ENCODE assay signal across 10 cellular contexts in genomic region chr11:26522912-26523610, GRCh38. TPM values are rescaled to one million over a fixed set of nuclear protein-coding genes. Genes with fewer than 3 reads are reported as not detected.
DNase-seq lines count a peak whose midpoint lies in the region; FAIRE-seq and TF ChIP-seq lines count a peak whose summit lies in the region.
"Had no signal": no experiment of that assay in that cellular context is flagged by ENCODE, and none has a peak within 500 bp of the region (broad histone marks: within the 10 kb centered on the region; RNA-seq: fewer than 3 reads in every experiment).

No MANE protein-coding gene starts in this region.

- peak; percentile 0 for DNase-seq in NCI-H345 (lab: John Stamatoyannopoulos, UW)
- DNase-seq in NCI-H345 treated with DMSO at 0.1 percent for 48 hours (lab: John Stamatoyannopoulos, UW; ENCODE audit: unreplicated experiment): no peak
- DNase-seq in NCI-H1105 treated with DMSO at 0.1 percent for 48 hours (lab: John Stamatoyannopoulos, UW): peak; percentile 29
- peak; percentile 74 for DNase-seq in choroid plexus epithelial cell (ENCODE audit: low read depth)
- DNase-seq in small intestine: peak; percentile 11
- DNase-seq in head of caudate nucleus: no peak
- DNase-seq in pons (ENCODE audit: low spot score): no peak
- no peak for DNase-seq in stimulated activated CD4-positive, alpha-beta T cell treated with anti-CD3 and anti-CD28 coated beads, Interleukin-4, amount 100 ng/mL, for 24 hours

- TF ChIP-seq CTCF in choroid plexus epithelial cell (conservative IDR thresholded peaks at IDR 0.05; ENCODE audit: low read depth, low read length): peak; percentile 70

- WGBS in small intestine, 3 donors: 72 to 73% (median 72%) methylated on average over 12 of the region's 12 CpGs

- no peaks in the 10 kb centered on the region for H3K27me3 ChIP-seq in small intestine (ENCODE audit: control insufficient read depth in 2 of 2, insufficient read depth in 2 of 2, low read length in 2 of 2)
- H3K27me3 ChIP-seq: BLaER1 treated with 17β-estradiol and CSF1 and Interleukin-3, amounts not matched to agents 10 nM and 100 nM had no signal

- no peak overlapping the region for H3K27ac ChIP-seq in small intestine (ENCODE audit: low read depth in 1 of 2, low read length in 1 of 2)
- H3K27ac ChIP-seq: BLaER1 treated with 17β-estradiol and CSF1 and Interleukin-3, amounts not matched to agents 10 nM and 100 nM had no signal

- no peaks in the 10 kb centered on the region for H3K9me3 ChIP-seq in small intestine (ENCODE audit: control insufficient read depth, low read depth)
- H3K9me3 ChIP-seq: BLaER1 treated with 17β-estradiol and CSF1 and Interleukin-3, amounts not matched to agents 10 nM and 100 nM had no signal

- H3K36me3 ChIP-seq in small intestine (ENCODE audit: control insufficient read depth in 2 of 2, insufficient read depth in 2 of 2, low read length in 2 of 2): no peaks in the 10 kb centered on the region
- H3K36me3 ChIP-seq: BLaER1 treated with 17β-estradiol and CSF1 and Interleukin-3, amounts not matched to agents 10 nM and 100 nM had no signal

- H3K4me3 ChIP-seq in choroid plexus epithelial cell (ENCODE audit: low read depth, low read length) (no peak overlapping the region), small intestine (ENCODE audit: low read depth in 1 of 2, low read length in 2 of 2) (no peak overlapping the region)
- H3K4me3 ChIP-seq: BLaER1 treated with 17β-estradiol and CSF1 and Interleukin-3, amounts not matched to agents 10 nM and 100 nM had no signal

- FAIRE-seq in small intestine (lab: Jason Lieb, UNC): no peak
- FAIRE-seq: TTC549 had no signal

- no peaks in the 10 kb centered on the region for H3K4me1 ChIP-seq in small intestine (ENCODE audit: control insufficient read depth in 2 of 2, insufficient read depth in 1 of 2, low read depth in 1 of 2, low read length in 1 of 2)
- H3K4me1 ChIP-seq: BLaER1 treated with 17β-estradiol and CSF1 and Interleukin-3, amounts not matched to agents 10 nM and 100 nM had no signal

- intact Hi-C loops in head of caudate nucleus (cut with DNase I): no loop called here

RNA-seq across cellular contexts. Expression of gene MUC15, which starts 49.0 kb away (rescaled TPM):
- polyA plus RNA-seq in small intestine: not detected

Comparison
In these comparisons a context has a peak if more than half of its experiments do, and no peak if none do; other contexts are left out.
1. DNase-seq: peak in NCI-H345 (single experiment), NCI-H1105 treated with DMSO at 0.1 percent for 48 hours (single experiment), choroid plexus epithelial cell (single experiment) and small intestine (single experiment); none in NCI-H345 treated with DMSO at 0.1 percent for 48 hours (single experiment), head of caudate nucleus (0 of 42), pons (single experiment) and stimulated activated CD4-positive, alpha-beta T cell treated with anti-CD3 and anti-CD28 coated beads, Interleukin-4, amount 100 ng/mL, for 24 hours (single experiment).